Comparison of ENCODE assay signal across 18 cellular contexts in genomic region chr6:84271086-84271716, GRCh38.
"Had no signal": no experiment of that assay in that cellular context is flagged by ENCODE, and none has a peak within 500 bp of the region (broad histone marks: within the 10 kb centered on the region; RNA-seq: fewer than 3 reads in every experiment).

No MANE protein-coding gene starts in this region.

- ATAC-seq: gastrocnemius medialis, heart left ventricle, left cardiac atrium, left lung, left ventricle myocardium superior, lower lobe of right lung, mucosa of descending colon had no signal

- H3K4me3 ChIP-seq: colonic mucosa, esophagus muscularis mucosa, gastrocnemius medialis, heart left ventricle, left lung, lower lobe of right lung, mucosa of descending colon had no signal

- H3K27ac ChIP-seq: colonic mucosa, epithelial cell of prostate, esophagus muscularis mucosa, gastrocnemius medialis, heart left ventricle, left lung, lower lobe of right lung had no signal

- FAIRE-seq: islet of Langerhans, keratinocyte had no signal

- DNase-seq: cerebellar nuclear complex; colonic mucosa; cortex of kidney; effector CD8-positive, alpha-beta T cell; foreskin melanocyte; gastrocnemius medialis; heart left ventricle; hippocampal formation; left cardiac atrium; left lung; left ventricle myocardium superior; lower lobe of right lung; mesenchymal stem cell; mucosa of descending colon had no signal

- H3K36me3 ChIP-seq: colonic mucosa, esophagus muscularis mucosa, gastrocnemius medialis, heart left ventricle, left lung, lower lobe of right lung had no signal

- H3K4me1 ChIP-seq: colonic mucosa, esophagus muscularis mucosa, gastrocnemius medialis, heart left ventricle, left lung, lower lobe of right lung had no signal

- H3K9me3 ChIP-seq: colonic mucosa, esophagus muscularis mucosa, gastrocnemius medialis, heart left ventricle, left lung, lower lobe of right lung, mucosa of descending colon had no signal

- H3K27me3 ChIP-seq: colonic mucosa, esophagus muscularis mucosa, gastrocnemius medialis, heart left ventricle, left lung had no signal
